18 cellular contexts compared by ENCODE assay signal in genomic region chrX:101677028-101677427, GRCh38. TPM values are rescaled to one million over a fixed set of nuclear protein-coding genes. Genes with fewer than 3 reads are reported as not detected.
DNase-seq lines count a peak whose midpoint lies in the region; ATAC-seq and TF ChIP-seq lines count a peak whose summit lies in the region.
"Had no signal": no experiment of that assay in that cellular context is flagged by ENCODE, and none has a peak within 500 bp of the region (broad histone marks: within the 10 kb centered on the region; RNA-seq: fewer than 3 reads in every experiment).

No MANE protein-coding gene starts in this region.

- POLR2A ChIA-PET in WTC11 (lab: Charles Lee) (no interaction called here), PC-3 (lab: Charles Lee; ENCODE audit: unreplicated experiment) (no interaction called here)

- no peaks in the 10 kb centered on the region for H3K27me3 Mint-ChIP-seq in WTC11 (ENCODE audit: low read depth)

- no peaks in the 10 kb centered on the region for H3K36me3 Mint-ChIP-seq in WTC11

- H4K20me1 ChIP-seq in PC-3 (ENCODE audit: low read length), result no peaks in the 10 kb centered on the region

- H3K27ac ChIP-seq in transverse colon (no peak overlapping the region), PC-3 (ENCODE audit: low read length) (no peak overlapping the region)
- H3K27ac ChIP-seq: gastrocnemius medialis, pancreas, SJCRH30, skin epidermis had no signal

- in situ Hi-C loops in transverse colon (cut with MboI; ENCODE audit: low pct_ligation_motif_present in 1 of 4, low pct_unique_long_range_greater_than_20kb in 1 of 4, low sequenced_read_pairs in 3 of 4), result no loop called here

- H3K9me3 ChIP-seq in transverse colon (no peaks in the 10 kb centered on the region), PC-3 (ENCODE audit: low read length) (no peaks in the 10 kb centered on the region)
- H3K9me3 ChIP-seq: gastrocnemius medialis, pancreas, SJCRH30 had no signal

- CTCF ChIA-PET in WTC11 (lab: Charles Lee) (interaction anchor here (0.6 to 1.7 kb wide), 2 partner anchors 18 to 82 kb away, joined by 3 to 4 read pairs; no protein-coding TSS in a partner anchor), PC-3 (lab: Charles Lee) (no interaction called here)

- H3F3A ChIP-seq in PC-3 (ENCODE audit: low read length, unreplicated experiment), result no peaks in the 10 kb centered on the region

- H3K4me1 Mint-ChIP-seq in WTC11, result peaks cover 15% of the 10 kb centered on the region

- H3K36me3 ChIP-seq in transverse colon, result no peaks in the 10 kb centered on the region
- H3K36me3 ChIP-seq in PC-3 (ENCODE audit: low read depth, low read length), result no peaks in the 10 kb centered on the region
- H3K36me3 ChIP-seq: gastrocnemius medialis, pancreas, SJCRH30 had no signal

- H3K9me3 Mint-ChIP-seq in WTC11, result no peaks in the 10 kb centered on the region

- no peak for TF ChIP-seq POLR2A in transverse colon (IDR thresholded peaks at IDR 0.05)

- no peak for TF ChIP-seq EP300 in transverse colon (IDR thresholded peaks at IDR 0.05; ENCODE audit: low read depth)

- H3K4me1 ChIP-seq in transverse colon (no peaks in the 10 kb centered on the region), PC-3 (ENCODE audit: insufficient read depth, low read length) (no peaks in the 10 kb centered on the region)
- H3K4me1 ChIP-seq: gastrocnemius medialis, pancreas, SJCRH30 had no signal

- H3K27ac Mint-ChIP-seq in WTC11, result peak overlapping the region; percentile 74

- peak; percentile 89 for ATAC-seq in GM18519 (IDR thresholded peaks at IDR 0.05; ENCODE audit: low FRiP score, unreplicated experiment)
- ATAC-seq in GM21390 (IDR thresholded peaks at IDR 0.05; ENCODE audit: unreplicated experiment), result peak; percentile 81
- peak; percentile 97 for ATAC-seq in HG02885 (IDR thresholded peaks at IDR 0.05; ENCODE audit: poor library complexity, unreplicated experiment)
- ATAC-seq in WTC11, result no peak
- no peak for ATAC-seq in PC-3
- ATAC-seq: gastrocnemius medialis, pancreas had no signal

- no peak overlapping the region for H3K4me3 Mint-ChIP-seq in WTC11

- intact Hi-C loops in transverse colon (cut with DNase I; ENCODE audit: low total_unique reads), result no loop called here
- intact Hi-C loops in PC-3 (cut with micrococcal nuclease), result no loop called here

- 53% methylated on average over 1 of the region's 1 CpG; no CpG with 5 or more reads in 1 of the 2 donors for WGBS in transverse colon (ENCODE audit: low coverage in 1 of 2), 2 donors

- TF ChIP-seq CTCF in WTC11 (IDR thresholded peaks at IDR 0.05), result no peak
- no peak for TF ChIP-seq CTCF in transverse colon (IDR thresholded peaks at IDR 0.05)
- TF ChIP-seq CTCF in PC-3 (conservative IDR thresholded peaks at IDR 0.05; ENCODE audit: low read depth, low read length), result no peak

- BruUV-seq in PC-3 (replicated peaks; lab: Mats Ljungman, UMichigan), result no TSS peak

- H3K4me3 ChIP-seq in transverse colon (no peak overlapping the region), PC-3 (ENCODE audit: low read length) (no peak overlapping the region)
- H3K4me3 ChIP-seq: gastrocnemius medialis, pancreas, SJCRH30, skin epidermis had no signal

- H3K4me2 ChIP-seq in PC-3 (ENCODE audit: low read length), result no peak overlapping the region

- no peaks in the 10 kb centered on the region for H3K27me3 ChIP-seq in transverse colon
- no peaks in the 10 kb centered on the region for H3K27me3 ChIP-seq in PC-3 (ENCODE audit: low read length)
- H3K27me3 ChIP-seq: gastrocnemius medialis, SJCRH30 had no signal

- no peak for DNase-seq in WTC11 (ENCODE audit: low spot score)
- DNase-seq in AG20443 (ENCODE audit: low spot score), result no peak
- DNase-seq in transverse colon, result no peak
- DNase-seq in PC-3, result no peak
- no peak for DNase-seq in activated CD4-positive, alpha-beta T cell treated with anti-CD3 and anti-CD28 coated beads for 4 hours
- DNase-seq: activated CD4-positive, CD25-positive, alpha-beta regulatory T cell treated with anti-CD3 and anti-CD28 coated beads, Interleukin-2, amount 50 U/mL, for 72 hours; activated naive CD4-positive, alpha-beta T cell treated with Interleukin-2 at 50 U/mL for 16 hours; cortex of kidney; gastrocnemius medialis; NCI-H510A treated with DMSO at 0.1 percent for 48 hours; pancreas; stimulated activated CD4-positive, alpha-beta T cell treated with anti-CD3 and anti-CD28 coated beads, Interleukin-4, amount 100 ng/mL, for 4 hours had no signal

- no peak overlapping the region for H2AFZ ChIP-seq in PC-3 (ENCODE audit: low read length)

- H3K79me2 ChIP-seq in PC-3 (ENCODE audit: low read length), result no peaks in the 10 kb centered on the region

- H3K9me2 ChIP-seq in PC-3 (replicated peaks; ENCODE audit: low read length), result no peaks in the 10 kb centered on the region

- no peak overlapping the region for H3K9ac ChIP-seq in PC-3 (ENCODE audit: low read length)

TF ChIP-seq in WTC11, 78 proteins besides CTCF, POLR2A, EP300 and RAD21:
- TF ChIP-seq ESRRA (CRISPR knock-in tag; IDR thresholded peaks at IDR 0.05; ENCODE audit: borderline replicate concordance) (no peak), HMGXB4 (CRISPR knock-in tag; IDR thresholded peaks at IDR 0.05) (no peak), ZNF317 (CRISPR knock-in tag; IDR thresholded peaks at IDR 0.05; ENCODE audit: borderline replicate concordance, low read depth) (no peak), SOX15 (CRISPR knock-in tag; IDR thresholded peaks at IDR 0.05) (no peak), SP1 (CRISPR knock-in tag; conservative IDR thresholded peaks at IDR 0.05) (no peak), ZNF396 (CRISPR knock-in tag; IDR thresholded peaks at IDR 0.05; ENCODE audit: borderline replicate concordance) (no peak), IRF2 (CRISPR knock-in tag; IDR thresholded peaks at IDR 0.05; ENCODE audit: borderline replicate concordance, low read depth) (no peak), TEAD1 (CRISPR knock-in tag; IDR thresholded peaks at IDR 0.05) (no peak), ZNF671 (CRISPR knock-in tag; IDR thresholded peaks at IDR 0.05) (no peak), JAZF1 (CRISPR knock-in tag; IDR thresholded peaks at IDR 0.05) (no peak), FOXP1 (CRISPR knock-in tag; IDR thresholded peaks at IDR 0.05; ENCODE audit: borderline replicate concordance) (no peak), TP53 (CRISPR knock-in tag; IDR thresholded peaks at IDR 0.05) (no peak), GABPB1 (CRISPR knock-in tag; IDR thresholded peaks at IDR 0.05) (no peak), RORB (CRISPR knock-in tag; IDR thresholded peaks at IDR 0.05) (no peak), TCF7 (CRISPR knock-in tag; IDR thresholded peaks at IDR 0.05; ENCODE audit: low read depth) (no peak), CDX4 (CRISPR knock-in tag; IDR thresholded peaks at IDR 0.05; ENCODE audit: borderline replicate concordance) (no peak), NR2C2 (CRISPR knock-in tag; IDR thresholded peaks at IDR 0.05) (no peak)

RNA-seq across cellular contexts. Expression of gene ARMCX2, which starts 17.4 kb away (rescaled TPM):
- 108 to 127 TPM (median 121 TPM) in 3 replicates for total RNA-seq in WTC11 (2021)
- 10 to 100 TPM in 1 of 4 donors, 1 to 10 TPM in 3; 5.9 to 11.7 (median 6.7) TPM for total RNA-seq in transverse colon
- 0.58 and 0.98 TPM in 2 replicates for total RNA-seq in PC-3 (2014; rRNA removed)
- total RNA-seq: OCI-LY7 had no signal

RNA-seq across cellular contexts. Expression of gene ARMCX3, which starts 54.1 kb away (rescaled TPM):
- total RNA-seq in WTC11 (2021) (17.0 to 21.2 TPM (median 18.3 TPM) in 3 replicates), transverse colon (10 to 100 TPM; 18.7 to 38.5 (median 25.2) TPM), PC-3 (2014; rRNA removed) (13.6 and 16.0 TPM in 2 replicates)

RNA-seq across cellular contexts. Expression of gene ARMCX6, which starts 59.2 kb away (rescaled TPM):
- 27.0 to 30.3 TPM (median 28.4 TPM) in 3 replicates for total RNA-seq in WTC11 (2021)
- 10 to 100 TPM in 1 of 4 donors, 1 to 10 TPM in 1, not detected in 2; 7.2 to 13.5 TPM for total RNA-seq in transverse colon
- 33.7 and 52.8 TPM in 2 replicates for total RNA-seq in PC-3 (2014; rRNA removed)

Comparison
In these comparisons a context has a peak if more than half of its experiments do, and no peak if none do; other contexts are left out.
1. ATAC-seq: peak in GM18519 (single experiment), GM21390 (single experiment) and HG02885 (single experiment); none in WTC11 (single experiment) and PC-3 (single experiment).